Comparison of ENCODE assay signal across 1 cellular context in the genomic region with DNA sequence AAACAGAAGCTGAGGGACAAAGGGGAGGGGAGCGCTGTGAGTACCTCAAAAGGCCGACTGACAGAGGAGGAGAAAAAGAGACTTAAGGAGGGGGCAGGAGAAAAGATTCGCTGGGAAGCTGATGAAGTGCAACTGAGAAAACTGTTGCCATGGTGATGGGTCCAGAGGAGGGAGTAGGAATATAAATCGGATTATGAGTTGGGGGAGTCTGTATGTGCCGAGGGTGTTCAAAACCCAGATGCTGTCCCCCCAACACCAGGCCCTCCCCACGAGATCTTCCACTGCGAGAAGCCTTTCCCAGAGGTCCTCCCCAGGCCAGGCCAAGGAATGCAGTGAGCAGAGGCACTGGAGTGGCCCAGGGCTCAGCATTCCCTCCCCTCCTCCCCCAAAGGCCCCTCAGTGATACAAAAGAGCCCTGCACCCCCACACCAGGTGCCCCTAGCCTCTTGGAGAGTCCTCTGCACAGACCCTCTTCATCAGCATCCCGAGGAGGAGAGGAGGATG.
TF ChIP-seq lines count a peak whose summit lies in the region.

No MANE protein-coding gene starts in this region.

TF ChIP-seq in HCT116, 20 proteins besides CTCF, POLR2A, EP300 and RAD21 (continued from another document):
- TF ChIP-seq, protein P1, sequence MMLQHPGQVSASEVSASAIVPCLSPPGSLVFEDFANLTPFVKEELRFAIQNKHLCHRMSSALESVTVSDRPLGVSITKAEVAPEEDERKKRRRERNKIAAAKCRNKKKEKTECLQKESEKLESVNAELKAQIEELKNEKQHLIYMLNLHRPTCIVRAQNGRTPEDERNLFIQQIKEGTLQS (IDR thresholded peaks at IDR 0.05): no peak
